Comparison of ENCODE assay signal across 1 cellular context in the genomic region with DNA sequence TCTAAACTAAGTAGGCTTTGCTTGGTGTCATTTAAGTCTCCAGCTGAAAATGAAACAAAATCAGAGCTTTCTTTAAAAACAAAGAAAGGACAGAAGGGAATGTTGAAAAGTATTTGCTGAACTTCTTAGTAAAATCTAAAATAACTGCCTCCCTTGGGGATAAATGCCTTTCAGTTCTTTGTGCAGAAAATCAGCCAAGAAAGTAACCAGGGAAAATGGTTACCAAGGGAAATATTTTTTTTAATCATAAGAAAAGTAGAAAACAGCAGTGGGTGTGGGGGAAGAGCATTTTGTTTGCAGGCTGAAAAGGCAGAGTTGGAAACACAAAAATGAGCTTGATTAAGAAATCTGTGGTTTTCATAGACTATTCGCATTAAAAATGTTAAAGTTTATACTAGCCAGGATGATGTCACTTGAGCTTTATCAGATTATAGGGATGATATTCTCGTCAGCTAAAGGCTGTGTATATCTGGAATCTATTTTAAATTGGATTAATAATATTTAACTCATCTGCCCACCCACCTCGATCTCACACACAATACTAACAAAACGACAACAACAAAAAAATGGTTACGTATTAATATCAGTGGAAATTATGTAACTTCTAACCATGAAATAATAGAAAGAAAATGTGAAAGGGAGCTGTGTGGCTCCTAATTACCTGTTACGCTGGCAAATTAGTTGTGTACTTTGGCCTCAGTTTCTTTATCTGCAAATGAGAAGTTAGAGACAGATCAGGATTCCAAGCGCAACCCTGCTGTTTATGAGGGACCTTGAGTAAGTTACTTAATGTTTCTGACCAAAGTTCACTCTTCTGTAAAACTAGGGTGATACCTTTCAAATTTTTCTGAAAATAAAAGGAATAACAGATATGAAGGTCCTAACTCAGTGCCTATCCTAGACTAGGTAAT.
TF ChIP-seq lines count a peak whose summit lies in the region.

Gene ECM2 (minus strand): TSS at position 51 of the 911 bp plus-strand sequence. CDS start 13,124 bp downstream, outside the sequence.

TF ChIP-seq in HEK293T, 16 proteins besides CTCF, POLR2A, EP300 and RAD21 (continued from another document):
- no peak for TF ChIP-seq SP1 (IDR thresholded peaks at IDR 0.05)
- no peak for TF ChIP-seq PKNOX1 (IDR thresholded peaks at IDR 0.05)
- TF ChIP-seq HDGF (IDR thresholded peaks at IDR 0.05; ENCODE audit: borderline replicate concordance) = no peak
- no peak for TF ChIP-seq ZNF384 (IDR thresholded peaks at IDR 0.05)
- no peak for TF ChIP-seq FOXK2 (IDR thresholded peaks at IDR 0.05)
- TF ChIP-seq CTBP1 (IDR thresholded peaks at IDR 0.05; ENCODE audit: borderline replicate concordance) = no peak
- TF ChIP-seq FOXM1 (IDR thresholded peaks at IDR 0.05; ENCODE audit: borderline replicate concordance) = no peak
- no peak for TF ChIP-seq ARNT (IDR thresholded peaks at IDR 0.05)
- TF ChIP-seq LEF1 (IDR thresholded peaks at IDR 0.05; ENCODE audit: borderline replicate concordance) = no peak
- no peak for TF ChIP-seq ELF4 (IDR thresholded peaks at IDR 0.05)
- no peak for TF ChIP-seq BHLHE40 (IDR thresholded peaks at IDR 0.05; ENCODE audit: borderline replicate concordance)
- TF ChIP-seq SUZ12 (IDR thresholded peaks at IDR 0.05) = no peak
